In the genomic region with DNA sequence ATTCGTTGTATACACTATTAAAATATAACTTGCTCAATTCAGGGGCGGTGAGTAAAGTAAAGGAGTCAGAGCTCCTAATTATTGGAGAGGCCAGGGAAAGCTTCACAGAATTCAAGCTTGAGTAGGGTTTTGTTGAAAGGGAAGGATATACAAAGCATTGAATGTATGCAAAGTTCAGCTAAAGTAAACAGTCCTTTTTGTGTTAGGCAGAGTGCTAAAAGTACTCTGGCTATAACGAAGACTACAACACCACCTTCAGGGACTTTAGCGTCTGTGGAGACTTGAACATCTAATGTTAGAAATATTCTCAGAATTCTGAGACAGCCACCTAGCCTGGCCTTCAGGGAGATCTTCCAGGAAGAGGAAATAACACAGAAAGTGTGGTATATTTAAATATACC, we compare ENCODE assay signal across 10 cellular contexts. TPM values are rescaled to one million over a fixed set of nuclear protein-coding genes. Genes with fewer than 3 reads are reported as not detected.
DNase-seq lines count a peak whose midpoint lies in the region; ATAC-seq and TF ChIP-seq lines count a peak whose summit lies in the region.
"Had no signal": no experiment of that assay in that cellular context is flagged by ENCODE, and none has a peak within 500 bp of the region (broad histone marks: within the 10 kb centered on the region; RNA-seq: fewer than 3 reads in every experiment).

No MANE protein-coding gene starts in this region.

- H3K23ac ChIP-seq in mesenchymal stem cell (ENCODE audit: low read length in 2 of 2) = no peak overlapping the region

- H3K4me2 ChIP-seq in KMS-11 = peak overlapping the region; percentile 65
- H3K4me2 ChIP-seq in mesenchymal stem cell (ENCODE audit: low read length, poor library complexity, severe bottlenecking) = no peak overlapping the region

- H3K4me3 ChIP-seq in KMS-11 (IDR thresholded peaks at IDR 0.05; ENCODE audit: insufficient read depth, low read depth, low read length) (no peak overlapping the region), mesenchymal stem cell (ENCODE audit: insufficient read depth in 1 of 2, low read depth in 1 of 2, low read length in 2 of 2) (peak overlapping the region in 1 of 2 experiments; percentile 82)

- H3K4ac ChIP-seq in mesenchymal stem cell (ENCODE audit: low read depth in 1 of 2, low read length in 2 of 2) = no peak overlapping the region

- H3K36me3 ChIP-seq in KMS-11 (ENCODE audit: insufficient read depth) = no peaks in the 10 kb centered on the region
- H3K36me3 ChIP-seq in mesenchymal stem cell (ENCODE audit: control insufficient read depth in 1 of 2, insufficient read depth in 2 of 2, low read depth in 1 of 2, low read length in 2 of 2) = peaks cover 10 to 20% of the 10 kb centered on the region in 2 experiments
- H3K36me3 ChIP-seq: neutrophil had no signal

- CTCF ChIA-PET in Calu3 (lab: Charles Lee) = interaction anchor here (0.5 to 1.6 kb wide), 8 partner anchors 12 to 637 kb away, joined by 3 to 24 read pairs (median 4); a partner anchor contains a TSS

- H4K91ac ChIP-seq in mesenchymal stem cell (ENCODE audit: low read length) = no peak overlapping the region

- H3K4me1 ChIP-seq in KMS-11 (ENCODE audit: low read depth, poor library complexity, severe bottlenecking) (peaks cover 22% of the 10 kb centered on the region), mesenchymal stem cell (ENCODE audit: control insufficient read depth, insufficient read depth, low read depth, low read length) (peaks cover 9% of the 10 kb centered on the region)

- no peak for TF ChIP-seq CTCF in Calu3 (IDR thresholded peaks at IDR 0.05; ENCODE audit: unreplicated experiment)
- no peak for TF ChIP-seq CTCF in KMS-11 (conservative IDR thresholded peaks at IDR 0.05; ENCODE audit: low read depth, low read length)

- H3K36me3 Mint-ChIP-seq in Calu3 (ENCODE audit: insufficient read depth, unreplicated experiment) = peaks cover 17% of the 10 kb centered on the region
- H3K36me3 Mint-ChIP-seq in activated naive CD8-positive, alpha-beta T cell treated with anti-CD3 and anti-CD28 coated beads for 36 hours = no peaks in the 10 kb centered on the region

- H2BK12ac ChIP-seq in mesenchymal stem cell (ENCODE audit: low read length in 2 of 2) = no peak overlapping the region

- no peak overlapping the region for H2AK5ac ChIP-seq in mesenchymal stem cell (ENCODE audit: low read length, severe bottlenecking)

- WGBS in mesenchymal stem cell = 79% methylated on average over 1 of the region's 4 CpGs

- no peaks in the 10 kb centered on the region for H3K9me3 Mint-ChIP-seq in Calu3 (ENCODE audit: low read depth, unreplicated experiment)
- H3K9me3 Mint-ChIP-seq in activated naive CD8-positive, alpha-beta T cell treated with anti-CD3 and anti-CD28 coated beads for 36 hours = no peaks in the 10 kb centered on the region

- H2BK15ac ChIP-seq in mesenchymal stem cell (ENCODE audit: low read depth, poor library complexity, severe bottlenecking) = no peak overlapping the region

- peak overlapping the region; percentile 73 for H3K4me3 Mint-ChIP-seq in Calu3 (ENCODE audit: low read depth, unreplicated experiment)
- peak overlapping the region; percentile 84 for H3K4me3 Mint-ChIP-seq in activated naive CD8-positive, alpha-beta T cell treated with anti-CD3 and anti-CD28 coated beads for 36 hours

- no peak overlapping the region for H3K14ac ChIP-seq in mesenchymal stem cell (ENCODE audit: low read length in 2 of 2)

- peak overlapping the region; percentile 84 for H2AFZ ChIP-seq in KMS-11 (ENCODE audit: low read depth)
- H2AFZ ChIP-seq in mesenchymal stem cell (ENCODE audit: low read depth, low read length) = no peak overlapping the region

- no peaks in the 10 kb centered on the region for H3K79me2 ChIP-seq in KMS-11 (ENCODE audit: insufficient read depth, low read depth)

- BruUV-seq in Calu3 (replicated peaks; lab: Mats Ljungman, UMichigan) = no TSS peak

- H3K4me1 Mint-ChIP-seq in Calu3 (ENCODE audit: low read depth, unreplicated experiment) = peaks cover 12% of the 10 kb centered on the region
- H3K4me1 Mint-ChIP-seq in activated naive CD8-positive, alpha-beta T cell treated with anti-CD3 and anti-CD28 coated beads for 36 hours = peaks cover 14% of the 10 kb centered on the region

- no peak for ATAC-seq in HG03439 (IDR thresholded peaks at IDR 0.05; ENCODE audit: unreplicated experiment)

- 0 out of 2 replicates have a peak, but pooled peaks cover 2% of the 10 kb centered on the region for H3K27me3 ChIP-seq in KMS-11 (ENCODE audit: insufficient read depth, low read depth)
- H3K27me3 ChIP-seq in mesenchymal stem cell (ENCODE audit: control insufficient read depth in 1 of 2, insufficient read depth in 1 of 2, low read length in 2 of 2) = no peaks in the 10 kb centered on the region

- no peak overlapping the region for H3K18ac ChIP-seq in mesenchymal stem cell (ENCODE audit: low read depth in 1 of 2, low read length in 2 of 2)

- no peak overlapping the region for H4K8ac ChIP-seq in mesenchymal stem cell (ENCODE audit: low read length)

- H3K79me1 ChIP-seq in mesenchymal stem cell (replicated peaks; ENCODE audit: low read length, poor library complexity, severe bottlenecking) = no peaks in the 10 kb centered on the region

- H2BK120ac ChIP-seq in mesenchymal stem cell (ENCODE audit: low read depth, low read length) = no peak overlapping the region

- intact Hi-C loops in Calu3 (cut with micrococcal nuclease; ENCODE audit: unreplicated experiment) = no loop called here

- no peaks in the 10 kb centered on the region for H3K27me3 Mint-ChIP-seq in Calu3 (ENCODE audit: unreplicated experiment)
- H3K27me3 Mint-ChIP-seq in activated naive CD8-positive, alpha-beta T cell treated with anti-CD3 and anti-CD28 coated beads for 36 hours = no peaks in the 10 kb centered on the region

- no peak overlapping the region for H2BK5ac ChIP-seq in mesenchymal stem cell (ENCODE audit: low read depth, low read length, poor library complexity, severe bottlenecking)

- no peak for DNase-seq in Calu3
- no peak for DNase-seq in activated naive CD8-positive, alpha-beta T cell treated with anti-CD3 and anti-CD28 coated beads for 36 hours
- DNase-seq in mesenchymal stem cell = peak; percentile 58
- DNase-seq in activated gamma-delta T cell (lab: John Stamatoyannopoulos, UW) = no peak
- no peak for DNase-seq in ecto neural progenitor cell (ENCODE audit: low spot score)
- DNase-seq in NK-92 treated with Interleukin-12 subunit alpha and Interleukin-12 subunit beta, amount 100 ng/mL, for 24 hours (lab: John Stamatoyannopoulos, UW) = no peak

- H3K27ac ChIP-seq in KMS-11 (no peak overlapping the region), mesenchymal stem cell (ENCODE audit: low read length, poor library complexity, severe bottlenecking) (no peak overlapping the region)
- H3K27ac ChIP-seq: neutrophil had no signal

- peak overlapping the region; percentile 1 for H3K27ac Mint-ChIP-seq in Calu3 (ENCODE audit: unreplicated experiment)
- H3K27ac Mint-ChIP-seq in activated naive CD8-positive, alpha-beta T cell treated with anti-CD3 and anti-CD28 coated beads for 36 hours = no peak overlapping the region

- H3K9ac ChIP-seq in KMS-11 = no peak overlapping the region; the same call in 1 of the 2 replicates
- H3K9ac ChIP-seq in mesenchymal stem cell (ENCODE audit: low read length) = peak overlapping the region; percentile 79

- no peaks in the 10 kb centered on the region for H3K9me3 ChIP-seq in mesenchymal stem cell (ENCODE audit: control insufficient read depth, low read length)
- H3K9me3 ChIP-seq: neutrophil had no signal

- no peaks in the 10 kb centered on the region for H4K20me1 ChIP-seq in KMS-11 (ENCODE audit: insufficient read depth)

RNA-seq across cellular contexts. Expression of a gene that starts 1.1 kb away (rescaled TPM):
- 0.71 TPM in 1 of 2 replicates, not detected in the other for total RNA-seq in Calu3 (2022)
- total RNA-seq in activated naive CD8-positive, alpha-beta T cell treated with anti-CD3 and anti-CD28 coated beads for 36 hours = not detected
- not detected for polyA plus RNA-seq in mesenchymal stem cell (2013, experiment 1 of 2)
- not detected for polyA plus RNA-seq in mesenchymal stem cell (2013, experiment 2 of 2)
- total RNA-seq: LHCN-M2 had no signal

RNA-seq across cellular contexts. Expression of a gene that starts 8.7 kb away (rescaled TPM):
- total RNA-seq in Calu3 (2022) = 1.6 and 2.8 TPM in 2 replicates
- under 1 TPM; 0.88 to 0.99 TPM for total RNA-seq in activated naive CD8-positive, alpha-beta T cell treated with anti-CD3 and anti-CD28 coated beads for 36 hours
- polyA plus RNA-seq in mesenchymal stem cell (2013, experiment 1 of 2) = 165 TPM
- polyA plus RNA-seq in mesenchymal stem cell (2013, experiment 2 of 2) = 158 TPM

RNA-seq across cellular contexts. Expression of a gene that starts 29.4 kb away (rescaled TPM):
- total RNA-seq in Calu3 (2022) = 42.2 and 51.7 TPM in 2 replicates
- 10 to 100 TPM; 44.8 to 46.2 TPM for total RNA-seq in activated naive CD8-positive, alpha-beta T cell treated with anti-CD3 and anti-CD28 coated beads for 36 hours
- polyA plus RNA-seq in mesenchymal stem cell (2013, experiment 1 of 2) = 8.9 TPM
- polyA plus RNA-seq in mesenchymal stem cell (2013, experiment 2 of 2) = 7.9 TPM

RNA-seq across cellular contexts. Expression of a gene that starts 32.6 kb away (rescaled TPM):
- 1.9 and 2.7 TPM in 2 replicates for total RNA-seq in Calu3 (2022)
- under 1 TPM; 0.06 to 0.10 TPM for total RNA-seq in activated naive CD8-positive, alpha-beta T cell treated with anti-CD3 and anti-CD28 coated beads for 36 hours
- polyA plus RNA-seq in mesenchymal stem cell (2013, experiment 1 of 2) = 15.0 TPM
- polyA plus RNA-seq in mesenchymal stem cell (2013, experiment 2 of 2) = 14.4 TPM
